19 cellular contexts compared by ENCODE assay signal in genomic region chr19:11652056-11652455, GRCh38. TPM values are rescaled to one million over a fixed set of nuclear protein-coding genes. Genes with fewer than 3 reads are reported as not detected.
A peak's percentile ranks its signal among the peaks of the same experiment; 100 is the strongest.
DNase-seq lines count a peak whose midpoint lies in the region; ATAC-seq and TF ChIP-seq lines count a peak whose summit lies in the region.
"Had no signal": no experiment of that assay in that cellular context is flagged by ENCODE, and none has a peak within 500 bp of the region (broad histone marks: within the 10 kb centered on the region; RNA-seq: fewer than 3 reads in every experiment).

No MANE protein-coding gene starts in this region.

- no peak for TF ChIP-seq CTCF in GM23338 (conservative IDR thresholded peaks at IDR 0.05; ENCODE audit: low read depth in 2 of 2)
- TF ChIP-seq CTCF in endodermal cell (conservative IDR thresholded peaks at IDR 0.05), result no peak
- no peak for TF ChIP-seq CTCF in foreskin fibroblast (IDR thresholded peaks at IDR 0.05; ENCODE audit: low read depth, low read length)

- no peak overlapping the region for H3K4me3 ChIP-seq in GM23338
- H3K4me3 ChIP-seq in endodermal cell (ENCODE audit: low read length), result peak overlapping the region; percentile 59
- no peak overlapping the region for H3K4me3 ChIP-seq in foreskin fibroblast (ENCODE audit: low read depth in 1 of 2, low read length in 2 of 2)
- H3K4me3 ChIP-seq in aorta (ENCODE audit: low read length in 2 of 2), result no peak overlapping the region
- H3K4me3 ChIP-seq: GM23248 had no signal

- DNase-seq in GM23338 (ENCODE audit: low spot score), result peak; percentile 11
- peak; percentile 19 for DNase-seq in KBM-7
- DNase-seq in endodermal cell, result no peak
- DNase-seq in foreskin fibroblast, result no peak
- DNase-seq in aorta, result no peak
- no peak for DNase-seq in mucosa of gallbladder (ENCODE audit: low spot score)
- DNase-seq: ACHN; BE2C; Caco-2; CD4-positive, alpha-beta T cell; DMS79 treated with DMSO at 0.1 percent for 48 hours; GF-D8; GM23248; HCEC 1CT; HFFc6 had no signal

- H3K36me3 Mint-ChIP-seq in GM23338 (ENCODE audit: low read depth) (peaks cover 88% of the 10 kb centered on the region), endodermal cell (ENCODE audit: low read depth) (peaks cover 77% of the 10 kb centered on the region)

- no peak overlapping the region for H3K9ac ChIP-seq in endodermal cell (ENCODE audit: extremely low read depth, low read length, poor library complexity, severe bottlenecking)
- H3K9ac ChIP-seq: GM23248, KMS-11 had no signal

- ATAC-seq in GM23338, result no peak
- ATAC-seq in aorta (ENCODE audit: low FRiP score), result no peak
- ATAC-seq: HepG2 had no signal

- H3K4me2 ChIP-seq in GM23338, result no peak overlapping the region
- H3K4me2 ChIP-seq: KMS-11 had no signal

- intact Hi-C loops in aorta (cut with DNase I), result no loop called here

- H3K4me1 Mint-ChIP-seq in GM23338, result no peaks in the 10 kb centered on the region
- no peaks in the 10 kb centered on the region for H3K4me1 Mint-ChIP-seq in endodermal cell
- H3K4me1 Mint-ChIP-seq: IgD-negative memory B cell had no signal

- in situ Hi-C loops in KBM-7 (cut with MboI; ENCODE audit: low pct_unique_long_range_greater_than_20kb, low sequenced_read_pairs), result no loop called here

- H3K4me3 Mint-ChIP-seq in GM23338 (no peak overlapping the region), endodermal cell (no peak overlapping the region)
- H3K4me3 Mint-ChIP-seq: CD4-positive, alpha-beta T cell; HFFc6 had no signal

- no peaks in the 10 kb centered on the region for H3F3A ChIP-seq in GM23338 (replicated peaks; ENCODE audit: low read depth)

- H3K79me2 ChIP-seq in GM23338 (replicated peaks; ENCODE audit: insufficient read depth), result no peaks in the 10 kb centered on the region

- H3K27me3 ChIP-seq in GM23338 (ENCODE audit: insufficient read depth) (no peaks in the 10 kb centered on the region), endodermal cell (ENCODE audit: control insufficient read depth, insufficient read depth, low read length, poor library complexity, severe bottlenecking) (no peaks in the 10 kb centered on the region), aorta (ENCODE audit: control insufficient read depth in 1 of 2, insufficient read depth in 2 of 2, low read length in 1 of 2) (no peaks in the 10 kb centered on the region)
- H3K27me3 ChIP-seq: BE2C had no signal

- no peaks in the 10 kb centered on the region for H4K20me1 ChIP-seq in GM23338 (replicated peaks; ENCODE audit: insufficient read depth)

- peaks cover 1% of the 10 kb centered on the region for H3K27me3 Mint-ChIP-seq in GM23338 (ENCODE audit: insufficient read depth, low read depth, poor library complexity)
- H3K27me3 Mint-ChIP-seq in endodermal cell (ENCODE audit: insufficient read depth), result no peaks in the 10 kb centered on the region
- H3K27me3 Mint-ChIP-seq: CD4-positive, alpha-beta T cell; IgD-negative memory B cell had no signal

- H3K9me2 ChIP-seq in GM23338 (ENCODE audit: insufficient read depth), result no peaks in the 10 kb centered on the region

- H3K36me3 ChIP-seq in GM23338 (ENCODE audit: insufficient read depth), result peaks cover 38% of the 10 kb centered on the region
- H3K36me3 ChIP-seq in endodermal cell (ENCODE audit: control insufficient read depth, insufficient read depth, low read length), result peaks cover 64% of the 10 kb centered on the region
- peaks cover 0 to 2% of the 10 kb centered on the region in 2 donors for H3K36me3 ChIP-seq in aorta (ENCODE audit: control insufficient read depth in 1 of 2, insufficient read depth in 2 of 2, low read length in 1 of 2)

- WGBS in endodermal cell (ENCODE audit: insufficient coverage in 1 of 2, insufficient read length in 1 of 2), 2 experiments, result 96 to 100% methylated on average over 2 of the region's 2 CpGs
- WGBS in aorta, 2 donors, result 96 to 98% methylated on average over 2 of the region's 2 CpGs

- H2AFZ ChIP-seq in GM23338, result no peak overlapping the region
- H2AFZ ChIP-seq: GM23248 had no signal

- H3K27ac Mint-ChIP-seq in GM23338 (no peak overlapping the region), endodermal cell (no peak overlapping the region)
- H3K27ac Mint-ChIP-seq: CD4-positive, alpha-beta T cell; HFFc6; IgD-negative memory B cell had no signal

- no peak overlapping the region for H3K27ac ChIP-seq in GM23338 (ENCODE audit: low read depth)
- no peak overlapping the region for H3K27ac ChIP-seq in endodermal cell (ENCODE audit: low read depth, low read length)
- H3K27ac ChIP-seq in aorta (ENCODE audit: low read depth in 1 of 2, low read length in 2 of 2), result no peak overlapping the region
- H3K27ac ChIP-seq: C4-2B, GM23248, KMS-11 had no signal

- H3K9me3 ChIP-seq in endodermal cell (ENCODE audit: control insufficient read depth, low read length), result peaks cover 83% of the 10 kb centered on the region
- H3K9me3 ChIP-seq in aorta (ENCODE audit: control insufficient read depth, low read length), result peaks cover 6% of the 10 kb centered on the region

- H3K4me1 ChIP-seq in GM23338 (ENCODE audit: insufficient read depth), result no peaks in the 10 kb centered on the region
- H3K4me1 ChIP-seq in endodermal cell (ENCODE audit: control insufficient read depth, insufficient read depth, low read length), result no peaks in the 10 kb centered on the region
- H3K4me1 ChIP-seq in aorta (ENCODE audit: control insufficient read depth in 1 of 2, insufficient read depth in 2 of 2, low read length in 2 of 2), result no peaks in the 10 kb centered on the region
- H3K4me1 ChIP-seq: BE2C, Caco-2 had no signal

- peaks cover 81% of the 10 kb centered on the region for H3K9me3 Mint-ChIP-seq in GM23338
- peaks cover 90% of the 10 kb centered on the region for H3K9me3 Mint-ChIP-seq in endodermal cell

TF ChIP-seq in GM23338, 12 proteins besides CTCF, POLR2A, EP300 and RAD21 (continues in another document):
- TF ChIP-seq REST (IDR thresholded peaks at IDR 0.05; ENCODE audit: unreplicated experiment) (no peak), EZH2 (IDR thresholded peaks at IDR 0.05; ENCODE audit: low read depth, unreplicated experiment) (no peak), POLR2AphosphoS5 (IDR thresholded peaks at IDR 0.05; ENCODE audit: low read depth) (no peak), ZNF114 (CRISPR knock-in tag; IDR thresholded peaks at IDR 0.05) (no peak), CREB1 (CRISPR knock-in tag; IDR thresholded peaks at IDR 0.05; ENCODE audit: low read depth) (no peak), EZH2phosphoT487 (IDR thresholded peaks at IDR 0.05; ENCODE audit: unreplicated experiment) (no peak), JUNB (IDR thresholded peaks at IDR 0.05; ENCODE audit: unreplicated experiment) (no peak)

RNA-seq across cellular contexts. Expression of gene ZNF627, which starts 54.8 kb away (rescaled TPM):
- total RNA-seq in GM23338 (2014; rRNA removed; shearing (Covaris generic)), result 12.9 and 15.4 TPM in 2 replicates
- 7.7 and 9.0 TPM in 2 replicates for polyA plus RNA-seq in GM23338 (2016; fragmentation: Nextera tagmentation; extraction: Ambion mirVana)
- total RNA-seq in endodermal cell, result 10 to 100 TPM; 22.0 to 30.5 TPM
- 22.4 TPM for polyA plus RNA-seq in endodermal cell (2013, experiment 1 of 2)
- polyA plus RNA-seq in endodermal cell (2013, experiment 2 of 2), result 23.3 TPM
- total RNA-seq in aorta, result 10 to 100 TPM in 1 of 2 donors, 1 to 10 TPM in 1; 7.1 to 12.2 TPM
- polyA plus RNA-seq in aorta, result 1 to 10 TPM; 2.5 to 5.6 TPM
- total RNA-seq in mucosa of gallbladder, result 13.9 TPM

Comparison
In these comparisons a context has a peak if more than half of its experiments do, and no peak if none do; other contexts are left out.
1. DNase-seq: peak in GM23338 (single experiment) and KBM-7 (single experiment); none in endodermal cell (single experiment), foreskin fibroblast (0 of 2), aorta (0 of 2) and mucosa of gallbladder (single experiment).